1 cellular context compared by ENCODE assay signal in genomic region chr14:73634333-73634833, GRCh38.
TF ChIP-seq lines count a peak whose summit lies in the region.

No MANE protein-coding gene starts in this region.

TF ChIP-seq in WTC11, 78 proteins besides CTCF, POLR2A, EP300 and RAD21 (continued from another document):
- no peak for TF ChIP-seq ARID4B (CRISPR knock-in tag; IDR thresholded peaks at IDR 0.05; ENCODE audit: borderline replicate concordance)
- TF ChIP-seq, protein P1, sequence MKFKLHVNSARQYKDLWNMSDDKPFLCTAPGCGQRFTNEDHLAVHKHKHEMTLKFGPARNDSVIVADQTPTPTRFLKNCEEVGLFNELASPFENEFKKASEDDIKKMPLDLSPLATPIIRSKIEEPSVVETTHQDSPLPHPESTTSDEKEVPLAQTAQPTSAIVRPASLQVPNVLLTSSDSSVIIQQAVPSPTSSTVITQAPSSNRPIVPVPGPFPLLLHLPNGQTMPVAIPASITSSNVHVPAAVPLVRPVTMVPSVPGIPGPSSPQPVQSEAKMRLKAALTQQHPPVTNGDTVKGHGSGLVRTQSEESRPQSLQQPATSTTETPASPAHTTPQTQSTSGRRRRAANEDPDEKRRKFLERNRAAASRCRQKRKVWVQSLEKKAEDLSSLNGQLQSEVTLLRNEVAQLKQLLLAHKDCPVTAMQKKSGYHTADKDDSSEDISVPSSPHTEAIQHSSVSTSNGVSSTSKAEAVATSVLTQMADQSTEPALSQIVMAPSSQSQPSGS (CRISPR knock-in tag; IDR thresholded peaks at IDR 0.05; ENCODE audit: borderline replicate concordance, low read depth): no peak
- TF ChIP-seq, protein P2, sequence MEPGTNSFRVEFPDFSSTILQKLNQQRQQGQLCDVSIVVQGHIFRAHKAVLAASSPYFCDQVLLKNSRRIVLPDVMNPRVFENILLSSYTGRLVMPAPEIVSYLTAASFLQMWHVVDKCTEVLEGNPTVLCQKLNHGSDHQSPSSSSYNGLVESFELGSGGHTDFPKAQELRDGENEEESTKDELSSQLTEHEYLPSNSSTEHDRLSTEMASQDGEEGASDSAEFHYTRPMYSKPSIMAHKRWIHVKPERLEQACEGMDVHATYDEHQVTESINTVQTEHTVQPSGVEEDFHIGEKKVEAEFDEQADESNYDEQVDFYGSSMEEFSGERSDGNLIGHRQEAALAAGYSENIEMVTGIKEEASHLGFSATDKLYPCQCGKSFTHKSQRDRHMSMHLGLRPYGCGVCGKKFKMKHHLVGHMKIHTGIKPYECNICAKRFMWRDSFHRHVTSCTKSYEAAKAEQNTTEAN (CRISPR knock-in tag; IDR thresholded peaks at IDR 0.05): no peak
- TF ChIP-seq ZNF219 (CRISPR knock-in tag; IDR thresholded peaks at IDR 0.05; ENCODE audit: borderline replicate concordance): no peak
- TF ChIP-seq JUN (CRISPR knock-in tag; IDR thresholded peaks at IDR 0.05): no peak
- TF ChIP-seq, protein P3, sequence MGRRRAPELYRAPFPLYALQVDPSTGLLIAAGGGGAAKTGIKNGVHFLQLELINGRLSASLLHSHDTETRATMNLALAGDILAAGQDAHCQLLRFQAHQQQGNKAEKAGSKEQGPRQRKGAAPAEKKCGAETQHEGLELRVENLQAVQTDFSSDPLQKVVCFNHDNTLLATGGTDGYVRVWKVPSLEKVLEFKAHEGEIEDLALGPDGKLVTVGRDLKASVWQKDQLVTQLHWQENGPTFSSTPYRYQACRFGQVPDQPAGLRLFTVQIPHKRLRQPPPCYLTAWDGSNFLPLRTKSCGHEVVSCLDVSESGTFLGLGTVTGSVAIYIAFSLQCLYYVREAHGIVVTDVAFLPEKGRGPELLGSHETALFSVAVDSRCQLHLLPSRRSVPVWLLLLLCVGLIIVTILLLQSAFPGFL (CRISPR knock-in tag; IDR thresholded peaks at IDR 0.05; ENCODE audit: borderline replicate concordance): no peak
- no peak for TF ChIP-seq TEAD4 (CRISPR knock-in tag; IDR thresholded peaks at IDR 0.05)
- peak; percentile 61 for TF ChIP-seq SP1 (CRISPR knock-in tag; conservative IDR thresholded peaks at IDR 0.05)
- TF ChIP-seq ZNF281 (CRISPR knock-in tag; IDR thresholded peaks at IDR 0.05): no peak
- TF ChIP-seq, protein P4, sequence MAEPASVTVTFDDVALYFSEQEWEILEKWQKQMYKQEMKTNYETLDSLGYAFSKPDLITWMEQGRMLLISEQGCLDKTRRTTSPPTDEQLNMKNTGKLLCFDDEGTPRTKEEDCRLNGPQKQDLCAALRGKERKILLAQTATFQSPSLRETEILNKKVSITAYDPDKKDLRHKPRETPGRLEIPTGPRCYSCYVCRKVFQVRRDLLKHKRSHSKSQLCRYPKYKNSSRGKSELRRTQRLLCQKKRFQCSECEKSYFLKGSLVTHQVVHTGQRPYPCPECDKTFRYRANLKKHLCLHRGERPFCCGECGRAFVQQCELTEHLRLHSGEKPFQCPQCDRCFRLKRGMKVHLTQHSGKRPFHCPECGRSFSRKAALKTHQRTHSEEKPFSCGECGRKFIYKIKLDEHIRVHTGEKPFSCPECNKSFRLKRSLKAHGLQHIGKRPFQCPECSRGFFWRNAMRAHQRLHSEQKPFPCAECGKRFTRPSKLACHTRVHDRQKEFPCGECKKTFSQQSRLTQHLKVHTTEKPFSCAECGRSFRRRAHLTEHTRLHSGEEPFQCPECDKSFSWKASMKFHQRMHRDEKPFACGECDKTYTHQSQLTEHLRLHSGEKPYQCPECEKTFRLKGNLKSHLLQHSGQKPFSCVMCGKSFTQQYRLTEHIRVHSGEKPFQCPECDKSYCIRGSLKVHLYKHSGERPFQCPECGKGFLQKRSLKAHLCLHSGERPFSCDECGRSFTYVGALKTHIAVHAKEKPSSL (CRISPR knock-in tag; conservative IDR thresholded peaks at IDR 0.05): no peak
- no peak for TF ChIP-seq ERG (CRISPR knock-in tag; IDR thresholded peaks at IDR 0.05)
- TF ChIP-seq, protein P5, sequence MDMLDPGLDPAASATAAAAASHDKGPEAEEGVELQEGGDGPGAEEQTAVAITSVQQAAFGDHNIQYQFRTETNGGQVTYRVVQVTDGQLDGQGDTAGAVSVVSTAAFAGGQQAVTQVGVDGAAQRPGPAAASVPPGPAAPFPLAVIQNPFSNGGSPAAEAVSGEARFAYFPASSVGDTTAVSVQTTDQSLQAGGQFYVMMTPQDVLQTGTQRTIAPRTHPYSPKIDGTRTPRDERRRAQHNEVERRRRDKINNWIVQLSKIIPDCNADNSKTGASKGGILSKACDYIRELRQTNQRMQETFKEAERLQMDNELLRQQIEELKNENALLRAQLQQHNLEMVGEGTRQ (CRISPR knock-in tag; IDR thresholded peaks at IDR 0.05): peak; percentile 47
- no peak for TF ChIP-seq KAT7 (CRISPR knock-in tag; IDR thresholded peaks at IDR 0.05; ENCODE audit: borderline replicate concordance)
- TF ChIP-seq NR1H2 (CRISPR knock-in tag; IDR thresholded peaks at IDR 0.05): no peak
- 0 out of 2 replicates have a peak, but pooled peaks have one; percentile 56 for TF ChIP-seq TEAD1 (CRISPR knock-in tag; IDR thresholded peaks at IDR 0.05)
- no peak for TF ChIP-seq JAZF1 (CRISPR knock-in tag; IDR thresholded peaks at IDR 0.05)
- TF ChIP-seq, protein P6, sequence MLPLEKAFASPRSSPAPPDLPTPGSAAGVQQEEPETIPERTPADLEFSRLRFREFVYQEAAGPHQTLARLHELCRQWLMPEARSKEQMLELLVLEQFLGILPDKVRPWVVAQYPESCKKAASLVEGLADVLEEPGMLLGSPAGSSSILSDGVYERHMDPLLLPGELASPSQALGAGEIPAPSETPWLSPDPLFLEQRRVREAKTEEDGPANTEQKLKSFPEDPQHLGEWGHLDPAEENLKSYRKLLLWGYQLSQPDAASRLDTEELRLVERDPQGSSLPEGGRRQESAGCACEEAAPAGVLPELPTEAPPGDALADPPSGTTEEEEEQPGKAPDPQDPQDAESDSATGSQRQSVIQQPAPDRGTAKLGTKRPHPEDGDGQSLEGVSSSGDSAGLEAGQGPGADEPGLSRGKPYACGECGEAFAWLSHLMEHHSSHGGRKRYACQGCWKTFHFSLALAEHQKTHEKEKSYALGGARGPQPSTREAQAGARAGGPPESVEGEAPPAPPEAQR (CRISPR knock-in tag; IDR thresholded peaks at IDR 0.05): no peak
- no peak for TF ChIP-seq EMX1 (CRISPR knock-in tag; IDR thresholded peaks at IDR 0.05)
- no peak for TF ChIP-seq ATF3 (CRISPR knock-in tag; conservative IDR thresholded peaks at IDR 0.05)
- TF ChIP-seq OVOL2 (CRISPR knock-in tag; IDR thresholded peaks at IDR 0.05; ENCODE audit: borderline replicate concordance): no peak
- TF ChIP-seq HMGA2 (CRISPR knock-in tag; IDR thresholded peaks at IDR 0.05): no peak
- no peak for TF ChIP-seq PRRX2 (CRISPR knock-in tag; IDR thresholded peaks at IDR 0.05)
- TF ChIP-seq FOXP4 (CRISPR knock-in tag; IDR thresholded peaks at IDR 0.05): 0 out of 2 replicates have a peak, but pooled peaks have one; percentile 30
- TF ChIP-seq NFATC4 (CRISPR knock-in tag; IDR thresholded peaks at IDR 0.05): no peak
- TF ChIP-seq, protein P7, sequence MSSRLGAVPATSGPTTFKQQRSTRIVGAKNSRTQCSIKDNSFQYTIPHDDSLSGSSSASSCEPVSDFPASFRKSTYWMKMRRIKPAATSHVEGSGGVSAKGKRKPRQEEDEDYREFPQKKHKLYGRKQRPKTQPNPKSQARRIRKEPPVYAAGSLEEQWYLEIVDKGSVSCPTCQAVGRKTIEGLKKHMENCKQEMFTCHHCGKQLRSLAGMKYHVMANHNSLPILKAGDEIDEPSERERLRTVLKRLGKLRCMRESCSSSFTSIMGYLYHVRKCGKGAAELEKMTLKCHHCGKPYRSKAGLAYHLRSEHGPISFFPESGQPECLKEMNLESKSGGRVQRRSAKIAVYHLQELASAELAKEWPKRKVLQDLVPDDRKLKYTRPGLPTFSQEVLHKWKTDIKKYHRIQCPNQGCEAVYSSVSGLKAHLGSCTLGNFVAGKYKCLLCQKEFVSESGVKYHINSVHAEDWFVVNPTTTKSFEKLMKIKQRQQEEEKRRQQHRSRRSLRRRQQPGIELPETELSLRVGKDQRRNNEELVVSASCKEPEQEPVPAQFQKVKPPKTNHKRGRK (CRISPR knock-in tag; IDR thresholded peaks at IDR 0.05; ENCODE audit: borderline replicate concordance): no peak
